ENCODE assay signal across 4 cellular contexts in genomic region chr7:76928751-76929150, GRCh38.
DNase-seq lines count a peak whose midpoint lies in the region; FAIRE-seq and TF ChIP-seq lines count a peak whose summit lies in the region.
"Not testable (repeated sequence)": the region's sequence is repeated elsewhere in the genome, so short reads cannot be mapped to it uniquely, and the experiment has no call there.

No MANE protein-coding gene starts in this region.

- not testable (repeated sequence) for H4K91ac ChIP-seq in H1 (replicated peaks; ENCODE audit: insufficient read length, low read length)

- H2AK5ac ChIP-seq in H1 (ENCODE audit: low read depth, low read length): not testable (repeated sequence)

- H3K79me1 ChIP-seq in H1 (ENCODE audit: low read depth, low read length): not testable (repeated sequence)

- H3K27ac ChIP-seq in H1 (ENCODE audit: low read depth, low read length); keratinocyte (ENCODE audit: control insufficient read depth, insufficient read depth, low read length): not testable (repeated sequence)

- not testable (repeated sequence) for H3K14ac ChIP-seq in H1 (ENCODE audit: insufficient read length)

- not testable (repeated sequence) for H4K5ac ChIP-seq in H1 (ENCODE audit: insufficient read length, low read depth, low read length)

- H3K9ac ChIP-seq in H1 (replicated peaks in 1 of 4; ENCODE audit: extremely low read depth in 1 of 4, low read depth in 3 of 4, low read length in 3 of 4); keratinocyte (ENCODE audit: control insufficient read depth, extremely low read depth, insufficient read depth, low read length): not testable (repeated sequence)

- CTCF ChIA-PET in H1 (lab: Charles Lee; ENCODE audit: partially characterized antibody): not testable (repeated sequence)

- TF ChIP-seq POLR2A in H1 (IDR thresholded peaks at IDR 0.05; ENCODE audit: control extremely low read depth in 1 of 2, low read depth in 2 of 2, low read length in 2 of 2): not testable (repeated sequence)

- not testable (repeated sequence) for H3K23me2 ChIP-seq in H1 (ENCODE audit: low read depth, low read length)

- not testable (repeated sequence) for H4K20me1 ChIP-seq in H1 (replicated peaks in 1 of 2; ENCODE audit: control insufficient read depth in 1 of 2, insufficient read depth in 2 of 2, low read length in 2 of 2); keratinocyte (ENCODE audit: control insufficient read depth, extremely low read depth, insufficient read depth, low read length)

- H3K4ac ChIP-seq in H1 (replicated peaks; ENCODE audit: insufficient read length, low read depth, low read length): not testable (repeated sequence)

- in situ Hi-C loops in SK-MEL-5 (cut with HindIII; ENCODE audit: low pct_unique_long_range_greater_than_20kb, low sequenced_read_pairs): not testable (repeated sequence)

- not testable (repeated sequence) for H2BK20ac ChIP-seq in H1 (ENCODE audit: low read length)

- not testable (repeated sequence) for H2BK12ac ChIP-seq in H1 (ENCODE audit: low read depth, low read length)

- H3K4me1 ChIP-seq in H1 (replicated peaks in 1 of 4; ENCODE audit: control insufficient read depth in 3 of 4, insufficient read depth in 4 of 4, low read length in 3 of 4); keratinocyte (ENCODE audit: control insufficient read depth, extremely low read depth, insufficient read depth, low read length): not testable (repeated sequence)

- TF ChIP-seq EP300 in H1 (IDR thresholded peaks at IDR 0.05; ENCODE audit: borderline replicate concordance in 1 of 2, low read depth in 2 of 2, low read length in 2 of 2): not testable (repeated sequence)

- H2BK120ac ChIP-seq in H1 (replicated peaks; ENCODE audit: low read depth, low read length): not testable (repeated sequence)

- 81% methylated on average over 4 of the region's 4 CpGs; no CpG with 5 or more reads in 1 of the 2 experiments for WGBS in H1 (ENCODE audit: extremely low coverage in 1 of 2, insufficient coverage in 1 of 2, insufficient read length in 1 of 2, insufficient replicate concordance in 2 of 2, low coverage in 1 of 2, low lambda C conversion rate in 2 of 2, missing lambda C conversion rate in 1 of 2), 2 experiments

- H3K56ac ChIP-seq in H1 (replicated peaks; ENCODE audit: insufficient read length, low read depth, low read length): not testable (repeated sequence)

- not testable (repeated sequence) for H3K18ac ChIP-seq in H1 (ENCODE audit: extremely low read depth, low read length)

- H2BK15ac ChIP-seq in H1 (ENCODE audit: low read length): not testable (repeated sequence)

- not testable (repeated sequence) for H2BK5ac ChIP-seq in H1 (ENCODE audit: low read depth, low read length)

- not testable (repeated sequence) for TF ChIP-seq RAD21 in H1 (IDR thresholded peaks at IDR 0.05 in 1 of 2, conservative IDR thresholded peaks at IDR 0.05 in 1 of 2; ENCODE audit: low read depth in 2 of 2, low read length in 2 of 2)

- not testable (repeated sequence) for H3K79me2 ChIP-seq in H1 (ENCODE audit: control insufficient read depth in 1 of 2, insufficient read depth in 2 of 2, low read length in 2 of 2); keratinocyte (ENCODE audit: control insufficient read depth, insufficient read depth, low read length)

- H3K9me3 ChIP-seq in H1 (ENCODE audit: insufficient read depth in 2 of 2, low read depth in 1 of 2, low read length in 1 of 2); keratinocyte (ENCODE audit: control insufficient read depth, low read depth, low read length): not testable (repeated sequence)

- TF ChIP-seq CTCF in H1 (IDR thresholded peaks at IDR 0.05; ENCODE audit: control extremely low read depth in 1 of 3, insufficient read depth in 1 of 3, low read depth in 1 of 3, low read length in 3 of 3); keratinocyte (optimal IDR thresholded peaks at IDR 0.05 in 1 of 3, IDR thresholded peaks at IDR 0.05 in 1 of 3, conservative IDR thresholded peaks at IDR 0.05 in 1 of 3; ENCODE audit: extremely low read depth in 1 of 3, insufficient read depth in 2 of 3, low read length in 3 of 3): not testable (repeated sequence)

- FAIRE-seq in H1 (lab: Jason Lieb, UNC): peak; percentile 28
- FAIRE-seq in keratinocyte (lab: Jason Lieb, UNC): peak; percentile 69

- dilution Hi-C loops in keratinocyte (cut with MboI; ENCODE audit: extremely low pct_ligation_motif_present, low sequenced_read_pairs): not testable (repeated sequence)

- POLR2A ChIA-PET in H1 (lab: Charles Lee; ENCODE audit: partially characterized antibody): not testable (repeated sequence)

- H3K4me3 ChIP-seq in H1 (ENCODE audit: extremely low read depth in 1 of 4, insufficient read depth in 2 of 4, low read depth in 3 of 4, low read length in 4 of 4); keratinocyte (ENCODE audit: control insufficient read depth in 2 of 3, extremely low read depth in 1 of 3, insufficient read depth in 2 of 3, low read depth in 1 of 3, low read length in 3 of 3): not testable (repeated sequence)

- not testable (repeated sequence) for H2AFZ ChIP-seq in H1 (ENCODE audit: low read length); keratinocyte (ENCODE audit: control insufficient read depth, low read length)

- H3K36me3 ChIP-seq in H1 (ENCODE audit: control insufficient read depth in 2 of 4, insufficient read depth in 4 of 4, low read length in 3 of 4); keratinocyte (ENCODE audit: control insufficient read depth in 2 of 2, extremely low read depth in 1 of 2, insufficient read depth in 2 of 2, low read length in 2 of 2): not testable (repeated sequence)

- peak; percentile 25 for DNase-seq in MV-4-11 (lab: John Stamatoyannopoulos, UW)
- peak; percentile 90 for DNase-seq in SK-MEL-5 (ENCODE audit: low read depth, low spot score)
- DNase-seq in H1 (ENCODE audit: low read depth in 1 of 2, low spot score in 2 of 2); keratinocyte (ENCODE audit: low read depth, low spot score): not testable (repeated sequence)

- H3K27me3 ChIP-seq in H1 (replicated peaks in 1 of 4; ENCODE audit: control insufficient read depth in 3 of 4, extremely low read depth in 1 of 4, insufficient read depth in 3 of 4, low read length in 3 of 4); keratinocyte (ENCODE audit: control insufficient read depth, extremely low read depth, insufficient read depth, low read length): not testable (repeated sequence)

- H3K9me1 ChIP-seq in keratinocyte (ENCODE audit: control insufficient read depth, extremely low read depth, insufficient read depth, low read length): not testable (repeated sequence)

- H3K23ac ChIP-seq in H1 (ENCODE audit: insufficient read length): not testable (repeated sequence)

- not testable (repeated sequence) for H3K4me2 ChIP-seq in H1 (ENCODE audit: insufficient read depth in 1 of 2, low read depth in 2 of 2, low read length in 2 of 2); keratinocyte (ENCODE audit: control insufficient read depth, extremely low read depth, insufficient read depth, low read depth, low read length)

- H4K8ac ChIP-seq in H1 (ENCODE audit: extremely low read depth, insufficient read depth, low read length): not testable (repeated sequence)
